Comparison of ENCODE assay signal across 19 cellular contexts in genomic region chr19:36209372-36209771, GRCh38. TPM values are rescaled to one million over a fixed set of nuclear protein-coding genes. Genes with fewer than 3 reads are reported as not detected.
"Had no signal": no experiment of that assay in that cellular context is flagged by ENCODE, and none has a peak within 500 bp of the region (broad histone marks: within the 10 kb centered on the region; RNA-seq: fewer than 3 reads in every experiment).

No MANE protein-coding gene starts in this region.

- H3K27me3 ChIP-seq: heart left ventricle, neutrophil, right atrium auricular region, stomach, tibial artery, upper lobe of left lung, uterus had no signal

- H3K27me3 Mint-ChIP-seq: naive thymus-derived CD8-positive, alpha-beta T cell had no signal

- H3K4me1 ChIP-seq: uterus had no signal

- H3K9me3 Mint-ChIP-seq: naive thymus-derived CD8-positive, alpha-beta T cell had no signal

- ATAC-seq: heart left ventricle; left lobe of liver; mucosa of descending colon; naive thymus-derived CD8-positive, alpha-beta T cell had no signal

- H3K27ac ChIP-seq: coronary artery, heart left ventricle, neutrophil, right atrium auricular region, stomach, tibial artery, upper lobe of left lung, uterus had no signal

- H3K4me3 ChIP-seq: coronary artery, heart left ventricle, mucosa of descending colon, right atrium auricular region, stomach, tibial artery, upper lobe of left lung, uterus had no signal

- DNase-seq: effector CD8-positive, alpha-beta T cell; foreskin melanocyte; heart left ventricle; kidney glomerular epithelial cell; mammary epithelial cell; mucosa of descending colon; naive thymus-derived CD8-positive, alpha-beta T cell; small intestine; stimulated activated CD4-positive, alpha-beta T cell treated with anti-CD3 and anti-CD28 coated beads, Interleukin-12 subunit alpha, Interleukin-12 subunit beta, amount 100 ng/mL, for 4 hours; stimulated activated naive CD4-positive, alpha-beta T cell; stomach; tibial artery; upper lobe of left lung; uterus had no signal

- H3K27ac Mint-ChIP-seq: naive thymus-derived CD8-positive, alpha-beta T cell had no signal

- H3K4me3 Mint-ChIP-seq: naive thymus-derived CD8-positive, alpha-beta T cell had no signal

- H3K9me3 ChIP-seq: heart left ventricle, mucosa of descending colon, neutrophil, right atrium auricular region, stomach, tibial artery, upper lobe of left lung, uterus had no signal

- H3K36me3 ChIP-seq: neutrophil, right atrium auricular region, tibial artery, upper lobe of left lung, uterus had no signal

RNA-seq across cellular contexts. Expression of gene COX7A1, which starts 57.1 kb away (rescaled TPM):
- total RNA-seq: naive thymus-derived CD8-positive, alpha-beta T cell had no signal
- polyA plus RNA-seq: mammary epithelial cell; naive thymus-derived CD8-positive, alpha-beta T cell; neural cell had no signal
